In the genomic region with DNA sequence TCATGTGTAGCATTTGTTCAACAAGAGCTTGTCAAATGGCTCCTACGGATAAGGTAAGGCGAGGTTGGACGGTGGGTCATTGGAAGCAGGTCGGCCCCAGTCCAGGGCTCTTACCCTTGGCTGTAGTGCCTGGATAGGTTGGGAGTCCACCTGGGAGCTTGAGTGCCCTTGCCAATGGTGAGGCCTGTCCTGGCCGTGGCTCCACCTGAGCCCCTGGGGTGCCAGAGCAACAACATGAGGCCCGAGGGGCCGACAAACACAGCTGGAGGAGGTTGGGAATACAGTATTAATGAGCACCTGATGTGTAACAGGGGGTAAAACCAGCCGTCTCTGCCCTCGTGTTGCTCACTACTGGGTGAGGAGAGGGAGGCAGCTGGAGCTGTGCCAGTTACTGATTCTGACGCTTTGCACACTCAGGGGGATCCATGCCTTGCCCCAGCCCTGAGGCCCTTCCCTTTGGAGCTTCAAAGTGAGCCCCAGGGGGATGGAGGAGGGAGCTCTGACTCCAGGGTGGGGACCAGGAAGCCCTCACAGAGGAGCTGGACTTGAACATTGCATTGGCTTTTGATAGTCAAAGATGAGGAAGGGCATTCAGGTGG, we compare ENCODE assay signal across 21 cellular contexts.
"Had no signal": no experiment of that assay in that cellular context is flagged by ENCODE, and none has a peak within 500 bp of the region (broad histone marks: within the 10 kb centered on the region; RNA-seq: fewer than 3 reads in every experiment).

No MANE protein-coding gene starts in this region.

- H3K36me3 ChIP-seq: adrenal gland, breast epithelium, esophagus muscularis mucosa, thyroid gland had no signal

- H3K4me3 Mint-ChIP-seq: activated CD4-positive, alpha-beta T cell treated with anti-CD3 and anti-CD28 coated beads, Interleukin-2, amount 10 ng/mL, durations not matched to agents 24 days and 14 days; activated CD8-positive, alpha-beta T cell treated with anti-CD3 and anti-CD28 coated beads, Interleukin-2, amount 10 ng/mL, durations not matched to agents 7 days and 5 days; immature natural killer cell; naive B cell had no signal

- H3K4me3 ChIP-seq: adrenal gland, breast epithelium, esophagus muscularis mucosa, mucosa of descending colon, thyroid gland had no signal

- H3K27ac Mint-ChIP-seq: activated CD4-positive, alpha-beta T cell treated with anti-CD3 and anti-CD28 coated beads, Interleukin-2, amount 10 ng/mL, durations not matched to agents 24 days and 14 days; activated CD8-positive, alpha-beta T cell treated with anti-CD3 and anti-CD28 coated beads, Interleukin-2, amount 10 ng/mL, durations not matched to agents 7 days and 5 days had no signal

- H3K4me1 ChIP-seq: adrenal gland, parathyroid adenoma, thyroid gland had no signal

- H3K27ac ChIP-seq: breast epithelium, esophagus muscularis mucosa, parathyroid adenoma, thyroid gland had no signal

- H3K4me1 Mint-ChIP-seq: activated CD4-positive, alpha-beta T cell treated with anti-CD3 and anti-CD28 coated beads, Interleukin-2, amount 10 ng/mL, durations not matched to agents 24 days and 14 days; naive B cell had no signal

- H3K9me3 Mint-ChIP-seq: activated CD4-positive, alpha-beta T cell treated with anti-CD3 and anti-CD28 coated beads, Interleukin-2, amount 10 ng/mL, durations not matched to agents 24 days and 14 days; immature natural killer cell; naive B cell had no signal

- H3K9me3 ChIP-seq: adrenal gland, breast epithelium, esophagus muscularis mucosa, mucosa of descending colon, thyroid gland had no signal

- H3K27me3 ChIP-seq: adrenal gland, breast epithelium, esophagus muscularis mucosa, thyroid gland had no signal

- DNase-seq: activated CD4-positive, alpha-beta T cell treated with anti-CD3 and anti-CD28 coated beads, Interleukin-2, amount 10 ng/mL, durations not matched to agents 24 days and 14 days; activated CD8-positive, alpha-beta memory T cell treated with anti-CD3 and anti-CD28 coated beads, Interleukin-2, amount 50 U/mL, for 48 hours; activated CD8-positive, alpha-beta T cell treated with anti-CD3 and anti-CD28 coated beads, Interleukin-2, amount 10 ng/mL, durations not matched to agents 7 days and 5 days; activated effector memory CD4-positive, alpha-beta T cell treated with Interleukin-2 at 50 U/mL for 16 hours; activated naive CD4-positive, alpha-beta T cell treated with anti-CD3 and anti-CD28 coated beads, Interleukin-2, amount 50 U/mL, for 16 hours; activated T-cell treated with anti-CD3 and anti-CD28 coated beads, Interleukin-2, amount 50 U/mL, for 48 hours; cerebellar nuclear complex; effector CD4-positive, alpha-beta T cell; immature natural killer cell; mucosa of descending colon; naive B cell; retina; stimulated activated CD4-positive, alpha-beta T cell treated with anti-CD3 and anti-CD28 coated beads, Interleukin-12 subunit alpha, Interleukin-12 subunit beta, amount 100 ng/mL, for 4 hours; stimulated activated CD4-positive, alpha-beta T cell treated with anti-CD3 and anti-CD28 coated beads, Interleukin-1b, Interleukin-23, amount 100 ng/mL, for 48 hours; stimulated activated CD8-positive, alpha-beta memory T cell treated with anti-CD3 and anti-CD28 coated beads, Interleukin-4, amount 100 ng/mL, for 48 hours; stimulated activated naive CD4-positive, alpha-beta T cell; thyroid gland had no signal

- H3K36me3 Mint-ChIP-seq: immature natural killer cell, naive B cell had no signal
